In the genomic region with DNA sequence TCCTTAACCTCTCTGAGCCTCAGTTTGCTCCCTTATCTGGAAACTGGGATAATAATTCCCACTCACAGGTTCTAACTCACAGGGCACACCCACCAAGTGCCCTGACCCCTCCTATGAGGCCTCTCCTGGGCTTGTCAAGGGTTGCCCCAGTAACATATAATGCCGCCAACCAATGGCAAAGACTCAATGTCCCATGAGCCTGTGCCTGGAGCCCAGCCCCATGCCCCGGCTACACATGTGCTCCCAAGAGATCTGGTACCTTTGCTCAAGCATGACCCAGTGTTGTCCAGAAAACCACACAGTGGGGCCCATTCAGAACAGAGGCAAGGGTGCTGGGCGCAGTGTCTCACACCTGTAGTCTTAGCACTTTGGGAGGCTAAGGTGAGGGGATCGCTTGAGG, we compare ENCODE assay signal across 2 cellular contexts.
TF ChIP-seq lines count a peak whose summit lies in the region.

No MANE protein-coding gene starts in this region.

TF ChIP-seq in A549, 52 proteins besides CTCF, POLR2A, EP300 and RAD21:
- no peak for TF ChIP-seq HEYL (CRISPR knock-in tag; IDR thresholded peaks at IDR 0.05)
- no peak for TF ChIP-seq PBX3 (IDR thresholded peaks at IDR 0.05)
- TF ChIP-seq CHD4 (IDR thresholded peaks at IDR 0.05; ENCODE audit: borderline replicate concordance): no peak
- TF ChIP-seq RFX5 (IDR thresholded peaks at IDR 0.05): no peak
- TF ChIP-seq HES2 (IDR thresholded peaks at IDR 0.05): no peak
- no peak for TF ChIP-seq EHF (CRISPR knock-in tag; IDR thresholded peaks at IDR 0.05)
- no peak for TF ChIP-seq SMC3 (IDR thresholded peaks at IDR 0.05)
- no peak for TF ChIP-seq EHMT2 (IDR thresholded peaks at IDR 0.05; ENCODE audit: low read depth)
- TF ChIP-seq NR3C1 (IDR thresholded peaks at IDR 0.05): no peak

TF ChIP-seq in GM12878, 131 proteins besides CTCF, POLR2A, EP300 and RAD21:
- TF ChIP-seq MEF2B (IDR thresholded peaks at IDR 0.05; ENCODE audit: partially characterized antibody, poor library complexity, severe bottlenecking) (peak; percentile 21), NR2F1 (conservative IDR thresholded peaks at IDR 0.05) (0 out of 2 replicates have a peak, but pooled peaks have one; percentile 42), NR2C1 (IDR thresholded peaks at IDR 0.05) (peak; percentile 50; the same call in 1 of the 2 replicates), HCFC1 (IDR thresholded peaks at IDR 0.05; ENCODE audit: low read length) (0 out of 2 replicates have a peak, but pooled peaks have one; percentile 21)
- TF ChIP-seq, protein P1, sequence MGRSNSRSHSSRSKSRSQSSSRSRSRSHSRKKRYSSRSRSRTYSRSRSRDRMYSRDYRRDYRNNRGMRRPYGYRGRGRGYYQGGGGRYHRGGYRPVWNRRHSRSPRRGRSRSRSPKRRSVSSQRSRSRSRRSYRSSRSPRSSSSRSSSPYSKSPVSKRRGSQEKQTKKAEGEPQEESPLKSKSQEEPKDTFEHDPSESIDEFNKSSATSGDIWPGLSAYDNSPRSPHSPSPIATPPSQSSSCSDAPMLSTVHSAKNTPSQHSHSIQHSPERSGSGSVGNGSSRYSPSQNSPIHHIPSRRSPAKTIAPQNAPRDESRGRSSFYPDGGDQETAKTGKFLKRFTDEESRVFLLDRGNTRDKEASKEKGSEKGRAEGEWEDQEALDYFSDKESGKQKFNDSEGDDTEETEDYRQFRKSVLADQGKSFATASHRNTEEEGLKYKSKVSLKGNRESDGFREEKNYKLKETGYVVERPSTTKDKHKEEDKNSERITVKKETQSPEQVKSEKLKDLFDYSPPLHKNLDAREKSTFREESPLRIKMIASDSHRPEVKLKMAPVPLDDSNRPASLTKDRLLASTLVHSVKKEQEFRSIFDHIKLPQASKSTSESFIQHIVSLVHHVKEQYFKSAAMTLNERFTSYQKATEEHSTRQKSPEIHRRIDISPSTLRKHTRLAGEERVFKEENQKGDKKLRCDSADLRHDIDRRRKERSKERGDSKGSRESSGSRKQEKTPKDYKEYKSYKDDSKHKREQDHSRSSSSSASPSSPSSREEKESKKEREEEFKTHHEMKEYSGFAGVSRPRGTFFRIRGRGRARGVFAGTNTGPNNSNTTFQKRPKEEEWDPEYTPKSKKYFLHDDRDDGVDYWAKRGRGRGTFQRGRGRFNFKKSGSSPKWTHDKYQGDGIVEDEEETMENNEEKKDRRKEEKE (IDR thresholded peaks at IDR 0.05): no peak
